Comparison of ENCODE assay signal across 8 cellular contexts in the genomic region with DNA sequence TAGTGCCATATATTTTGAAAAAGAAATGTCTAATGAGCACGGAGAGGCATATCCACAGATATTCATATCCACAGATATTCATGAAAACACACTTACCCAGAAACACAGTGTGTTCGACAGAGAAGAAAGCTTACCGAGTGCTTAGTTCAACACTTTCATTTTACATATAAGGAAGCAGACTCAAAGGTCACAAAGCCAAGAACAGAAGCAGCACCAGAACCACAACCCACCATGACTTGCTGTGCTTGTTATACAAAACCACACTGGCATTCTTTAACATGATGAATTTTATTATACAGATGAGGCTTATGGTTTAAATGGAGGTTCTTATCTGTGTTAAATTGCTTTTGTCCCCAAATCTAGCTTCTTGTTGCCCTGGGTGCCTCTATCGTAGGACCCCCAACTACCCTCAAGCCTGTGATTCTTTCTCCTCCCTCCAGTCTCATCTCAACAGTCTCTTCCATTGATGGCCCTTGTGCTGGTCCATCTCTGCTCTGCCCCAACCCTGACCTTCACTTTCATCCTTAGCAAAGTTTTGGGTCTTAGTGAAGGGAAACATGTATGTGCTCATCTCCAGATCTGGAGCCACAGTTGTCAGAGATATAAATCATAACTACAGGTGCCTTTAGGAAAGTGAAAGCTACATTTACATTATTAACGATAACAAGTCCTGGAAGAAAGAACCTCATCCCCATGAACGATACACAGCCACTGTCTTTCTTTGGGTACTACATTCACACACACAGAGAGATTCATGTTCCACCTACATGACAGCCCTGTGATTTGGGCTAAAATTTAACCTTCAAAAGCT. TPM values are rescaled to one million over a fixed set of nuclear protein-coding genes. Genes with fewer than 3 reads are reported as not detected.
DNase-seq lines count a peak whose midpoint lies in the region; ATAC-seq, FAIRE-seq and TF ChIP-seq lines count a peak whose summit lies in the region.

No MANE protein-coding gene starts in this region.

- no peak overlapping the region for H2BK120ac ChIP-seq in mesendoderm (ENCODE audit: low read depth, low read length)

- H3K9ac ChIP-seq in mucosa of rectum (ENCODE audit: low read depth in 1 of 2, low read length in 2 of 2) (peak overlapping the region; percentile 29 to 60), mesendoderm (ENCODE audit: low read length) (no peak overlapping the region)

- ATAC-seq in GM18873 (IDR thresholded peaks at IDR 0.05; ENCODE audit: low FRiP score, unreplicated experiment): peak; percentile 79
- peak; percentile 96 for ATAC-seq in HG02943 (IDR thresholded peaks at IDR 0.05; ENCODE audit: low read depth, unreplicated experiment)
- ATAC-seq in activated B cell treated with CpG ODN at 0.5 μM for 24 hours (ENCODE audit: low read depth): peak; percentile 92

- intact Hi-C loops in activated B cell treated with CpG ODN at 0.5 μM for 24 hours (cut with micrococcal nuclease): loop anchor here (1.0 to 2.0 kb wide), 2 partner anchors 8 to 39 kb away; a partner anchor contains a TSS

- H3K56ac ChIP-seq in mesendoderm (ENCODE audit: low read length): no peak overlapping the region

- H3K79me2 ChIP-seq in mesendoderm (ENCODE audit: control insufficient read depth, insufficient read depth, low read length): no peaks in the 10 kb centered on the region

- H3K9me3 Mint-ChIP-seq in activated B cell treated with CpG ODN at 0.5 μM for 24 hours: no peaks in the 10 kb centered on the region

- WGBS in mesendoderm (ENCODE audit: extremely low coverage, insufficient coverage, low lambda C conversion rate): no CpG with 5 or more reads among the region's 6 CpGs

- peak overlapping the region; percentile 69 to 73 for H3K27ac ChIP-seq in mucosa of rectum (ENCODE audit: low read depth in 2 of 2, low read length in 2 of 2)
- H3K27ac ChIP-seq in mesendoderm (ENCODE audit: low read depth, low read length): no peak overlapping the region

- no peaks in the 10 kb centered on the region for H3K9me3 ChIP-seq in mucosa of rectum (ENCODE audit: control insufficient read depth in 2 of 2, low read length in 2 of 2)

- TF ChIP-seq CTCF in activated B cell treated with CpG ODN at 0.5 μM for 24 hours (IDR thresholded peaks at IDR 0.05): no peak
- TF ChIP-seq CTCF in D721Med (IDR thresholded peaks at IDR 0.05; ENCODE audit: insufficient read depth, missing control alignments): no peak

- H2BK15ac ChIP-seq in mesendoderm (replicated peaks; ENCODE audit: low read depth): no peak overlapping the region

- peak overlapping the region; percentile 82 for H3K4me3 Mint-ChIP-seq in activated B cell treated with CpG ODN at 0.5 μM for 24 hours

- peak overlapping the region; percentile 93 for H3K27ac Mint-ChIP-seq in activated B cell treated with CpG ODN at 0.5 μM for 24 hours

- H3K27me3 ChIP-seq in mucosa of rectum (ENCODE audit: control insufficient read depth in 2 of 2, insufficient read depth in 2 of 2, low read length in 2 of 2): no peaks in the 10 kb centered on the region
- no peaks in the 10 kb centered on the region for H3K27me3 ChIP-seq in mesendoderm (ENCODE audit: insufficient read depth, low read length, poor library complexity)

- no peak overlapping the region for H3K4me2 ChIP-seq in mesendoderm (ENCODE audit: low read length)

- peaks cover 5 to 12% of the 10 kb centered on the region in 2 donors for H3K4me1 ChIP-seq in mucosa of rectum (ENCODE audit: control insufficient read depth in 2 of 2, insufficient read depth in 2 of 2, low read length in 2 of 2)
- no peaks in the 10 kb centered on the region for H3K4me1 ChIP-seq in mesendoderm (ENCODE audit: control insufficient read depth, low read depth, low read length)

- no peak overlapping the region for H3K23ac ChIP-seq in mesendoderm (ENCODE audit: low read length)

- no peak overlapping the region for H2AK5ac ChIP-seq in mesendoderm (ENCODE audit: low read length)

- H3K36me3 ChIP-seq in mucosa of rectum (ENCODE audit: control insufficient read depth in 2 of 2, insufficient read depth in 2 of 2, low read length in 2 of 2) (no peaks in the 10 kb centered on the region), mesendoderm (ENCODE audit: control insufficient read depth, insufficient read depth, low read length) (no peaks in the 10 kb centered on the region)

- no peaks in the 10 kb centered on the region for H3K27me3 Mint-ChIP-seq in activated B cell treated with CpG ODN at 0.5 μM for 24 hours

- no peak for FAIRE-seq in D721Med (lab: Jason Lieb, UNC)

- POLR2A ChIA-PET in activated B cell treated with CpG ODN at 0.5 μM for 24 hours (lab: Charles Lee): interaction anchor here (0.5 to 2.7 kb wide), 7 partner anchors 9 to 605 kb away, joined by 3 to 50 read pairs (median 3); a partner anchor contains a TSS

- no peak overlapping the region for H3K4ac ChIP-seq in mesendoderm (ENCODE audit: low read depth, low read length)

- DNase-seq in activated B cell treated with CpG ODN at 0.5 μM for 24 hours (no peak), islet precursor cell (no peak), D721Med (ENCODE audit: insufficient read length, low spot score) (no peak), nucleus accumbens (lab: John Stamatoyannopoulos, UW) (no peak), mesendoderm (no peak)

- H3K4me1 Mint-ChIP-seq in activated B cell treated with CpG ODN at 0.5 μM for 24 hours: peaks cover 30% of the 10 kb centered on the region

- no peak overlapping the region for H3K18ac ChIP-seq in mesendoderm (ENCODE audit: low read length)

- H3K36me3 Mint-ChIP-seq in activated B cell treated with CpG ODN at 0.5 μM for 24 hours (ENCODE audit: low read depth): no peaks in the 10 kb centered on the region

- H3K79me1 ChIP-seq in mesendoderm (ENCODE audit: low read length): no peaks in the 10 kb centered on the region

- no peak overlapping the region for H4K5ac ChIP-seq in mesendoderm (ENCODE audit: low read length)

- CTCF ChIA-PET in activated B cell treated with CpG ODN at 0.5 μM for 24 hours (lab: Charles Lee): interaction anchor here (1.0 to 1.5 kb wide), 3 partner anchors 9 to 480 kb away, joined by 3 read pairs; no protein-coding TSS in a partner anchor

- peak overlapping the region; percentile 21 to 53 for H3K4me3 ChIP-seq in mucosa of rectum (ENCODE audit: low read length in 2 of 2)
- no peak overlapping the region for H3K4me3 ChIP-seq in mesendoderm (ENCODE audit: low read length)

- H2BK5ac ChIP-seq in mesendoderm (ENCODE audit: low read length): no peak overlapping the region

- no peak overlapping the region for H4K8ac ChIP-seq in mesendoderm (ENCODE audit: low read depth, low read length)

RNA-seq across cellular contexts. Expression of a gene that starts 40.0 kb away (rescaled TPM):
- total RNA-seq in activated B cell treated with CpG ODN at 0.5 μM for 24 hours: 144 and 147 TPM in 2 replicates
- 285 TPM for polyA plus RNA-seq in mesendoderm (2013, experiment 1 of 2)
- 286 TPM for polyA plus RNA-seq in mesendoderm (2013, experiment 2 of 2)

RNA-seq across cellular contexts. Expression of a gene that starts 47.3 kb away (rescaled TPM):
- 28.5 and 33.5 TPM in 2 replicates for total RNA-seq in activated B cell treated with CpG ODN at 0.5 μM for 24 hours
- polyA plus RNA-seq in mesendoderm (2013, experiment 1 of 2): 3.4 TPM
- polyA plus RNA-seq in mesendoderm (2013, experiment 2 of 2): 3.8 TPM
